Comparison of ENCODE assay signal across 3 cellular contexts in the genomic region with DNA sequence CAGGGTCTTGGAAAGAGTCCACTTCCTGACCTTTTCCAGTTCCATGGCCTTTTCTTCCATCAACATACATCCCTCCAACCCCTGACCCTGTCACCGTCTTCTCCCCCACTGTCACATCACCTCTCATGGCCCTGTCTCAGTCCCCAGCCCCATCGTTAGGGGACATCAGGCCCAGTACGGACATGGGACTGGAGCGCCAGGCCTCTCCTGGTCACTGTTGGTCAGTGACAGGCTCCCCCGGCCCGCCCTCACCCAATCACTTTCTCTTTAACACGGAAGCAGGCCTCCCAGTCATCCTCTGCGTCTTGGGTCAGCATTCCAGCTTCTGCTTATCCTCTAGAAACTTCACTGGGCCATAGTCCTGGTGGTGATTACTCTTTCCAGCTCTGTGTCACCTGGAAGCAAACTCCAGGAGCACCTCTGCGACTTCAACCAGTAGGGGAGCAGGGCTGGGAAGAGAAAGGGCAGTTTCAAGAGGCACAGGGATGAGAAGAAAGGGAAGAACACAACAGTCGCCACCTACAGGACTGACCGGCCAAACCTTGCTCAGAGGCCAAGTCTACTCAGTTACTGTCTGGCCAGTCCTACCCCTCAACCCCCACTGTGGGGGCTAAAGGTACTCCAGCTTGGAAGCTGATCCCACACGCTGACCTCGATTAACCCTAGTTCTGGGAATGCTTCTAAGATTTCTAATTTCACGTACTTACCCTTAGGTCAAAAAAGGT.
TF ChIP-seq lines count a peak whose summit lies in the region.

No MANE protein-coding gene starts in this region.

TF ChIP-seq in SK-N-SH treated with all-trans-retinoic acid at 6 μM for 48 hours, 23 proteins besides CTCF, POLR2A, EP300 and RAD21 (continues in another document):
- no peak for TF ChIP-seq ZC3H10 (CRISPR knock-in tag; IDR thresholded peaks at IDR 0.05)
- no peak for TF ChIP-seq ZNF565 (CRISPR knock-in tag; conservative IDR thresholded peaks at IDR 0.05; ENCODE audit: low read depth)
- TF ChIP-seq RARB (CRISPR knock-in tag; IDR thresholded peaks at IDR 0.05) = no peak
- TF ChIP-seq ZFP3 (CRISPR knock-in tag; IDR thresholded peaks at IDR 0.05) = no peak
- TF ChIP-seq CREB5 (CRISPR knock-in tag; IDR thresholded peaks at IDR 0.05; ENCODE audit: low read depth) = no peak
- TF ChIP-seq TCF4 (CRISPR knock-in tag; IDR thresholded peaks at IDR 0.05; ENCODE audit: borderline replicate concordance) = no peak
- TF ChIP-seq BACH2 (CRISPR knock-in tag; IDR thresholded peaks at IDR 0.05; ENCODE audit: borderline replicate concordance) = no peak
- TF ChIP-seq, protein P1, sequence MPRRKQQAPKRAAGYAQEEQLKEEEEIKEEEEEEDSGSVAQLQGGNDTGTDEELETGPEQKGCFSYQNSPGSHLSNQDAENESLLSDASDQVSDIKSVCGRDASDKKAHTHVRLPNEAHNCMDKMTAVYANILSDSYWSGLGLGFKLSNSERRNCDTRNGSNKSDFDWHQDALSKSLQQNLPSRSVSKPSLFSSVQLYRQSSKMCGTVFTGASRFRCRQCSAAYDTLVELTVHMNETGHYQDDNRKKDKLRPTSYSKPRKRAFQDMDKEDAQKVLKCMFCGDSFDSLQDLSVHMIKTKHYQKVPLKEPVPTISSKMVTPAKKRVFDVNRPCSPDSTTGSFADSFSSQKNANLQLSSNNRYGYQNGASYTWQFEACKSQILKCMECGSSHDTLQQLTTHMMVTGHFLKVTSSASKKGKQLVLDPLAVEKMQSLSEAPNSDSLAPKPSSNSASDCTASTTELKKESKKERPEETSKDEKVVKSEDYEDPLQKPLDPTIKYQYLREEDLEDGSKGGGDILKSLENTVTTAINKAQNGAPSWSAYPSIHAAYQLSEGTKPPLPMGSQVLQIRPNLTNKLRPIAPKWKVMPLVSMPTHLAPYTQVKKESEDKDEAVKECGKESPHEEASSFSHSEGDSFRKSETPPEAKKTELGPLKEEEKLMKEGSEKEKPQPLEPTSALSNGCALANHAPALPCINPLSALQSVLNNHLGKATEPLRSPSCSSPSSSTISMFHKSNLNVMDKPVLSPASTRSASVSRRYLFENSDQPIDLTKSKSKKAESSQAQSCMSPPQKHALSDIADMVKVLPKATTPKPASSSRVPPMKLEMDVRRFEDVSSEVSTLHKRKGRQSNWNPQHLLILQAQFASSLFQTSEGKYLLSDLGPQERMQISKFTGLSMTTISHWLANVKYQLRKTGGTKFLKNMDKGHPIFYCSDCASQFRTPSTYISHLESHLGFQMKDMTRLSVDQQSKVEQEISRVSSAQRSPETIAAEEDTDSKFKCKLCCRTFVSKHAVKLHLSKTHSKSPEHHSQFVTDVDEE (CRISPR knock-in tag; IDR thresholded peaks at IDR 0.05) = no peak
- TF ChIP-seq PATZ1 (CRISPR knock-in tag; IDR thresholded peaks at IDR 0.05; ENCODE audit: borderline replicate concordance) = no peak
- no peak for TF ChIP-seq ISL1 (CRISPR knock-in tag; IDR thresholded peaks at IDR 0.05)
- no peak for TF ChIP-seq PPARA (CRISPR knock-in tag; IDR thresholded peaks at IDR 0.05; ENCODE audit: borderline replicate concordance)

TF ChIP-seq in SK-N-SH, 30 proteins besides CTCF, POLR2A, EP300 and RAD21:
- TF ChIP-seq, protein P2, sequence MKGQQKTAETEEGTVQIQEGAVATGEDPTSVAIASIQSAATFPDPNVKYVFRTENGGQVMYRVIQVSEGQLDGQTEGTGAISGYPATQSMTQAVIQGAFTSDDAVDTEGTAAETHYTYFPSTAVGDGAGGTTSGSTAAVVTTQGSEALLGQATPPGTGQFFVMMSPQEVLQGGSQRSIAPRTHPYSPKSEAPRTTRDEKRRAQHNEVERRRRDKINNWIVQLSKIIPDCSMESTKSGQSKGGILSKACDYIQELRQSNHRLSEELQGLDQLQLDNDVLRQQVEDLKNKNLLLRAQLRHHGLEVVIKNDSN (IDR thresholded peaks at IDR 0.05; ENCODE audit: borderline replicate concordance, low read depth) = no peak
- TF ChIP-seq NFIC (IDR thresholded peaks at IDR 0.05; ENCODE audit: borderline replicate concordance) (no peak), POLR2AphosphoS5 (IDR thresholded peaks at IDR 0.05; ENCODE audit: low read depth, low read length) (no peak), MXI1 (IDR thresholded peaks at IDR 0.05; ENCODE audit: low read depth, low read length) (no peak), FOSL2 (IDR thresholded peaks at IDR 0.05; ENCODE audit: borderline replicate concordance, low read depth) (no peak), SIN3A (IDR thresholded peaks at IDR 0.05; ENCODE audit: borderline replicate concordance, low read depth, low read length) (no peak), FOXM1 (IDR thresholded peaks at IDR 0.05; ENCODE audit: low read depth) (no peak), RFX5 (IDR thresholded peaks at IDR 0.05; ENCODE audit: low read length) (no peak), IRF3 (IDR thresholded peaks at IDR 0.05; ENCODE audit: low read depth, low read length) (no peak), ELF1 (IDR thresholded peaks at IDR 0.05) (no peak), JUND (IDR thresholded peaks at IDR 0.05) (no peak)
- TF ChIP-seq, protein P3, sequence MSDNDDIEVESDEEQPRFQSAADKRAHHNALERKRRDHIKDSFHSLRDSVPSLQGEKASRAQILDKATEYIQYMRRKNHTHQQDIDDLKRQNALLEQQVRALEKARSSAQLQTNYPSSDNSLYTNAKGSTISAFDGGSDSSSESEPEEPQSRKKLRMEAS (IDR thresholded peaks at IDR 0.05; ENCODE audit: low read depth) = no peak
- TF ChIP-seq, protein P4, sequence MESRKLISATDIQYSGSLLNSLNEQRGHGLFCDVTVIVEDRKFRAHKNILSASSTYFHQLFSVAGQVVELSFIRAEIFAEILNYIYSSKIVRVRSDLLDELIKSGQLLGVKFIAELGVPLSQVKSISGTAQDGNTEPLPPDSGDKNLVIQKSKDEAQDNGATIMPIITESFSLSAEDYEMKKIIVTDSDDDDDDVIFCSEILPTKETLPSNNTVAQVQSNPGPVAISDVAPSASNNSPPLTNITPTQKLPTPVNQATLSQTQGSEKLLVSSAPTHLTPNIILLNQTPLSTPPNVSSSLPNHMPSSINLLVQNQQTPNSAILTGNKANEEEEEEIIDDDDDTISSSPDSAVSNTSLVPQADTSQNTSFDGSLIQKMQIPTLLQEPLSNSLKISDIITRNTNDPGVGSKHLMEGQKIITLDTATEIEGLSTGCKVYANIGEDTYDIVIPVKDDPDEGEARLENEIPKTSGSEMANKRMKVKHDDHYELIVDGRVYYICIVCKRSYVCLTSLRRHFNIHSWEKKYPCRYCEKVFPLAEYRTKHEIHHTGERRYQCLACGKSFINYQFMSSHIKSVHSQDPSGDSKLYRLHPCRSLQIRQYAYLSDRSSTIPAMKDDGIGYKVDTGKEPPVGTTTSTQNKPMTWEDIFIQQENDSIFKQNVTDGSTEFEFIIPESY (IDR thresholded peaks at IDR 0.05; ENCODE audit: borderline replicate concordance, low read depth) = no peak
TF ChIP-seq in SK-N-SH: peak in this region for 0.

TF ChIP-seq in H1, 55 proteins besides CTCF, POLR2A, EP300 and RAD21:
- TF ChIP-seq CREB1 (IDR thresholded peaks at IDR 0.05) (0 out of 2 replicates have a peak, but pooled peaks have one; percentile 15), EZH2 (IDR thresholded peaks at IDR 0.05; ENCODE audit: low read depth, low read length, severe bottlenecking) (no peak), YY1 (IDR thresholded peaks at IDR 0.05; ENCODE audit: low read depth, low read length) (peak; percentile 55; the same call in 1 of the 2 replicates), RNF2 (IDR thresholded peaks at IDR 0.05; ENCODE audit: borderline replicate concordance, low read depth, low read length, missing control alignments, poor library complexity, severe bottlenecking) (no peak), TBP (IDR thresholded peaks at IDR 0.05; ENCODE audit: low read depth, low read length) (no peak), CHD2 (IDR thresholded peaks at IDR 0.05; ENCODE audit: low read length) (no peak), CBX5 (IDR thresholded peaks at IDR 0.05; ENCODE audit: low read depth, low read length) (no peak)
